1 cellular context compared by ENCODE assay signal in genomic region chr3:139434764-139435291, GRCh38.
TF ChIP-seq lines count a peak whose summit lies in the region.

No MANE protein-coding gene starts in this region.

TF ChIP-seq in K562, 482 proteins besides CTCF, POLR2A, EP300 and RAD21:
- TF ChIP-seq CEBPB (tag; IDR thresholded peaks at IDR 0.05), result peak; percentile 37; the same call in 1 of the 2 replicates
- TF ChIP-seq CEBPG (CRISPR knock-in tag; IDR thresholded peaks at IDR 0.05), result no peak
- peak; percentile 17 to 60; a peak in 2 of 4 replicates for TF ChIP-seq CEBPG (tag; conservative IDR thresholded peaks at IDR 0.05 in 1 of 2, IDR thresholded peaks at IDR 0.05 in 1 of 2)
- no peak for TF ChIP-seq ZZZ3 (IDR thresholded peaks at IDR 0.05)
TF ChIP-seq in K562: peak in this region for 2.
